8 cellular contexts compared by ENCODE assay signal in genomic region chr1:27830621-27831424, GRCh38. TPM values are rescaled to one million over a fixed set of nuclear protein-coding genes. Genes with fewer than 3 reads are reported as not detected.
DNase-seq lines count a peak whose midpoint lies in the region; ATAC-seq and TF ChIP-seq lines count a peak whose summit lies in the region.

Gene PPP1R8, plus strand, starts transcription at chr1:27830782. Its CDS starts 54 bp downstream, at chr1:27830836.

- H3K9me3 ChIP-seq in DOHH2 (ENCODE audit: control insufficient read depth, insufficient read depth, low read length), result no peaks in the 10 kb centered on the region

- peaks cover 15% of the 10 kb centered on the region; the same call in 1 of the 2 replicates for H3F3A ChIP-seq in DOHH2 (ENCODE audit: control insufficient read depth, insufficient read depth)
- H3F3A ChIP-seq in GM23338 (replicated peaks; ENCODE audit: low read depth), result no peaks in the 10 kb centered on the region; the same call in 1 of the 2 replicates

- H3K4me1 ChIP-seq in DOHH2 (ENCODE audit: control insufficient read depth, low read length) (peaks cover 24% of the 10 kb centered on the region), GM23338 (ENCODE audit: insufficient read depth) (peaks cover 8% of the 10 kb centered on the region; the same call in 1 of the 2 replicates)

- H3K36me3 Mint-ChIP-seq in GM23338 (ENCODE audit: low read depth) (peaks cover 16% of the 10 kb centered on the region), nephron (ENCODE audit: low read depth) (peaks cover 17% of the 10 kb centered on the region)
- peaks cover 40% of the 10 kb centered on the region for H3K36me3 Mint-ChIP-seq in stimulated activated naive CD8-positive, alpha-beta T cell treated with anti-CD3 and anti-CD28 coated beads, Interleukin-15, Interleukin-2, amounts not matched to agents 100 ng/mL and 50 ng/mL, for 24 hours (ENCODE audit: low read depth)

- H3K27ac ChIP-seq in DOHH2 (ENCODE audit: low read depth, low read length) (peak within 1 kb of the TSS; percentile 67), GM23338 (ENCODE audit: low read depth) (peak within 1 kb of the TSS; percentile 95)

- ATAC-seq in GM23338, result peak; percentile 98

- H3K27me3 ChIP-seq in DOHH2 (ENCODE audit: control insufficient read depth, low read length) (no peaks in the 10 kb centered on the region), GM23338 (ENCODE audit: insufficient read depth) (no peaks in the 10 kb centered on the region)

- peaks cover 56% of the 10 kb centered on the region for H3K79me2 ChIP-seq in DOHH2 (ENCODE audit: control insufficient read depth, low read length)
- H3K79me2 ChIP-seq in GM23338 (replicated peaks; ENCODE audit: insufficient read depth), result peaks cover 50% of the 10 kb centered on the region

- H3K4me2 ChIP-seq in DOHH2 (ENCODE audit: low read length) (peak within 1 kb of the TSS; percentile 80), GM23338 (peak within 1 kb of the TSS; percentile 83)

- peaks cover 11% of the 10 kb centered on the region; the same call in 1 of the 2 replicates for H4K20me1 ChIP-seq in DOHH2 (ENCODE audit: control insufficient read depth, insufficient read depth, low read depth, low read length)
- H4K20me1 ChIP-seq in GM23338 (replicated peaks; ENCODE audit: insufficient read depth), result peaks cover 4% of the 10 kb centered on the region

- H3K27ac Mint-ChIP-seq in GM23338 (peak within 1 kb of the TSS; percentile 99), nephron (peak within 1 kb of the TSS; percentile 98 to 99 (median 98))
- peak within 1 kb of the TSS; percentile 95 for H3K27ac Mint-ChIP-seq in stimulated activated naive CD8-positive, alpha-beta T cell treated with anti-CD3 and anti-CD28 coated beads, Interleukin-15, Interleukin-2, amounts not matched to agents 100 ng/mL and 50 ng/mL, for 24 hours

- TF ChIP-seq CTCF in DOHH2 (IDR thresholded peaks at IDR 0.05; ENCODE audit: low read depth, low read length, poor library complexity, severe bottlenecking), result no peak
- no peak for TF ChIP-seq CTCF in GM23338 (conservative IDR thresholded peaks at IDR 0.05; ENCODE audit: low read depth in 2 of 2)
- no peak for TF ChIP-seq CTCF in LNCaP clone FGC (IDR thresholded peaks at IDR 0.05; ENCODE audit: control insufficient read depth, extremely low read depth, insufficient read depth)
- TF ChIP-seq CTCF in fibroblast of pulmonary artery (IDR thresholded peaks at IDR 0.05; ENCODE audit: low read length, missing control alignments), result no peak
- TF ChIP-seq CTCF in nephron (IDR thresholded peaks at IDR 0.05; ENCODE audit: unreplicated experiment in 3 of 3), result no peak

- peak; percentile 98 for TF ChIP-seq POLR2A in Raji (IDR thresholded peaks at IDR 0.05; ENCODE audit: insufficient read depth, low read depth, low read length)

- peaks cover 7% of the 10 kb centered on the region for H3K27me3 Mint-ChIP-seq in GM23338 (ENCODE audit: insufficient read depth, low read depth, poor library complexity)
- H3K27me3 Mint-ChIP-seq in nephron (ENCODE audit: low read depth), result no peaks in the 10 kb centered on the region
- no peaks in the 10 kb centered on the region for H3K27me3 Mint-ChIP-seq in stimulated activated naive CD8-positive, alpha-beta T cell treated with anti-CD3 and anti-CD28 coated beads, Interleukin-15, Interleukin-2, amounts not matched to agents 100 ng/mL and 50 ng/mL, for 24 hours

- no peaks in the 10 kb centered on the region for H3K9me2 ChIP-seq in DOHH2 (replicated peaks; ENCODE audit: control insufficient read depth, low read length)
- no peaks in the 10 kb centered on the region for H3K9me2 ChIP-seq in GM23338 (ENCODE audit: insufficient read depth)

- H2AFZ ChIP-seq in GM23338, result peak within 1 kb of the TSS; percentile 73; the same call in 1 of the 2 replicates

- H3K4me1 Mint-ChIP-seq in GM23338 (peaks cover 10% of the 10 kb centered on the region; the same call in 2 of the 3 replicates), nephron (peaks cover 15% of the 10 kb centered on the region)
- H3K4me1 Mint-ChIP-seq in stimulated activated naive CD8-positive, alpha-beta T cell treated with anti-CD3 and anti-CD28 coated beads, Interleukin-15, Interleukin-2, amounts not matched to agents 100 ng/mL and 50 ng/mL, for 24 hours (ENCODE audit: low read depth), result peaks cover 39% of the 10 kb centered on the region

- H3K36me3 ChIP-seq in DOHH2 (ENCODE audit: control insufficient read depth, low read length), result peaks cover 42% of the 10 kb centered on the region
- peaks cover 13% of the 10 kb centered on the region for H3K36me3 ChIP-seq in GM23338 (ENCODE audit: insufficient read depth)

- peak within 1 kb of the TSS; percentile 88 for H3K4me3 Mint-ChIP-seq in GM23338
- H3K4me3 Mint-ChIP-seq in nephron, result peak within 1 kb of the TSS; percentile 95 to 96 (median 95)
- H3K4me3 Mint-ChIP-seq in stimulated activated naive CD8-positive, alpha-beta T cell treated with anti-CD3 and anti-CD28 coated beads, Interleukin-15, Interleukin-2, amounts not matched to agents 100 ng/mL and 50 ng/mL, for 24 hours, result peak within 1 kb of the TSS; percentile 95

- H3K9me3 Mint-ChIP-seq in GM23338, result no peaks in the 10 kb centered on the region
- H3K9me3 Mint-ChIP-seq in nephron, result no peaks in the 10 kb centered on the region
- H3K9me3 Mint-ChIP-seq in stimulated activated naive CD8-positive, alpha-beta T cell treated with anti-CD3 and anti-CD28 coated beads, Interleukin-15, Interleukin-2, amounts not matched to agents 100 ng/mL and 50 ng/mL, for 24 hours, result no peaks in the 10 kb centered on the region

- peak; percentile 99 for DNase-seq in GM23338 (ENCODE audit: low spot score)
- peak; percentile 91 for DNase-seq in LNCaP clone FGC (ENCODE audit: low read depth)
- peak; percentile 89 for DNase-seq in activated T-helper 9 cell treated with anti-CD3 and anti-CD28 coated beads, Interleukin-2, amount 50 U/mL, for 16 hours (ENCODE audit: low read depth)
- DNase-seq in fibroblast of pulmonary artery (ENCODE audit: low read depth), result peak; percentile 96

- H3K4me3 ChIP-seq in DOHH2 (ENCODE audit: low read length), result peak within 1 kb of the TSS; percentile 80
- peak within 1 kb of the TSS; percentile 82 for H3K4me3 ChIP-seq in GM23338
- H3K4me3 ChIP-seq in LNCaP clone FGC (ENCODE audit: low read depth, low read length), result peak within 1 kb of the TSS; percentile 96
- peak within 1 kb of the TSS; percentile 96 for H3K4me3 ChIP-seq in fibroblast of pulmonary artery (replicated peaks; ENCODE audit: low read depth, low read length)

TF ChIP-seq in GM23338, 12 proteins besides CTCF, POLR2A, EP300 and RAD21 (continues in another document):
- TF ChIP-seq EZH2 (IDR thresholded peaks at IDR 0.05; ENCODE audit: low read depth, unreplicated experiment), result no peak
- TF ChIP-seq ETS1 (IDR thresholded peaks at IDR 0.05), result peak; percentile 63; the same call in 1 of the 2 replicates

RNA-seq across cellular contexts. Expression of gene PPP1R8, which starts in this region (rescaled TPM):
- total RNA-seq in GM23338 (2014; rRNA removed; shearing (Covaris generic)), result 50.5 and 53.8 TPM in 2 replicates
- polyA plus RNA-seq in GM23338 (2016; fragmentation: Nextera tagmentation; extraction: Ambion mirVana), result 13.4 and 13.6 TPM in 2 replicates

Comparison
In these comparisons a context has a peak if more than half of its experiments do, and no peak if none do; other contexts are left out.
1. Peak in every context shown above with its lines: DNase-seq, ATAC-seq, H3K4me3 ChIP-seq and H3K27ac ChIP-seq.